In genomic region chr2:134736167-134736885, GRCh38 we compare ENCODE assay signal across 13 cellular contexts.
DNase-seq lines count a peak whose midpoint lies in the region; ATAC-seq, FAIRE-seq and TF ChIP-seq lines count a peak whose summit lies in the region.
"Had no signal": no experiment of that assay in that cellular context is flagged by ENCODE, and none has a peak within 500 bp of the region (broad histone marks: within the 10 kb centered on the region; RNA-seq: fewer than 3 reads in every experiment).

No MANE protein-coding gene starts in this region.

- H3K27ac ChIP-seq in substantia nigra (ENCODE audit: low read depth, low read length, poor library complexity, severe bottlenecking) = no peak overlapping the region

- H3K4me3 ChIP-seq in epithelial cell of esophagus (ENCODE audit: low read length) = no peak overlapping the region

- no peak for TF ChIP-seq CTCF in epithelial cell of esophagus (IDR thresholded peaks at IDR 0.05; ENCODE audit: insufficient read depth, low read depth, low read length, missing control alignments)

- ATAC-seq in GM21447 (IDR thresholded peaks at IDR 0.05; ENCODE audit: unreplicated experiment) = no peak
- ATAC-seq: activated CD4-positive, CD25-positive, alpha-beta regulatory T cell treated with anti-CD3 and anti-CD28 coated beads, Interleukin-2, amount 50 U/mL, for 24 hours; right cardiac atrium; stimulated activated naive B cell treated with anti-CD40 and anti-IgM and Interleukin-4, amounts not matched to agents 10 μg/mL and 1 μg/mL and 100 μg/mL, for 72 hours had no signal

- DNase-seq in HCEC 1CT = peak; percentile 66
- DNase-seq in RCC 7860 (ENCODE audit: low spot score) = peak; percentile 89
- DNase-seq in epithelial cell of esophagus (ENCODE audit: low read depth) = peak; percentile 79
- DNase-seq in pons (ENCODE audit: low spot score) = peak; percentile 65
- no peak for DNase-seq in NCI-H2029 (lab: John Stamatoyannopoulos, UW)
- DNase-seq in substantia nigra (lab: John Stamatoyannopoulos, UW) = no peak
- DNase-seq in NK-92 (lab: John Stamatoyannopoulos, UW; ENCODE audit: unreplicated experiment) = no peak
- DNase-seq: activated naive CD8-positive, alpha-beta T cell treated with anti-CD3 and anti-CD28 coated beads, Interleukin-2, amount 10 ng/mL, durations not matched to agents 7 days and 5 days; hippocampal formation; right cardiac atrium; stimulated activated naive B cell treated with anti-CD40 and anti-IgM and Interleukin-4, amounts not matched to agents 10 μg/mL and 1 μg/mL and 100 μg/mL, for 72 hours had no signal

- FAIRE-seq in RCC 7860 (lab: Jason Lieb, UNC) = peak; percentile 94

Comparison
In these comparisons a context has a peak if more than half of its experiments do, and no peak if none do; other contexts are left out.
1. DNase-seq: peak in HCEC 1CT (single experiment), RCC 7860 (single experiment), epithelial cell of esophagus (single experiment) and pons (single experiment); none in NCI-H2029 (single experiment), substantia nigra (0 of 49) and NK-92 (single experiment).